13 cellular contexts compared by ENCODE assay signal in the genomic region with DNA sequence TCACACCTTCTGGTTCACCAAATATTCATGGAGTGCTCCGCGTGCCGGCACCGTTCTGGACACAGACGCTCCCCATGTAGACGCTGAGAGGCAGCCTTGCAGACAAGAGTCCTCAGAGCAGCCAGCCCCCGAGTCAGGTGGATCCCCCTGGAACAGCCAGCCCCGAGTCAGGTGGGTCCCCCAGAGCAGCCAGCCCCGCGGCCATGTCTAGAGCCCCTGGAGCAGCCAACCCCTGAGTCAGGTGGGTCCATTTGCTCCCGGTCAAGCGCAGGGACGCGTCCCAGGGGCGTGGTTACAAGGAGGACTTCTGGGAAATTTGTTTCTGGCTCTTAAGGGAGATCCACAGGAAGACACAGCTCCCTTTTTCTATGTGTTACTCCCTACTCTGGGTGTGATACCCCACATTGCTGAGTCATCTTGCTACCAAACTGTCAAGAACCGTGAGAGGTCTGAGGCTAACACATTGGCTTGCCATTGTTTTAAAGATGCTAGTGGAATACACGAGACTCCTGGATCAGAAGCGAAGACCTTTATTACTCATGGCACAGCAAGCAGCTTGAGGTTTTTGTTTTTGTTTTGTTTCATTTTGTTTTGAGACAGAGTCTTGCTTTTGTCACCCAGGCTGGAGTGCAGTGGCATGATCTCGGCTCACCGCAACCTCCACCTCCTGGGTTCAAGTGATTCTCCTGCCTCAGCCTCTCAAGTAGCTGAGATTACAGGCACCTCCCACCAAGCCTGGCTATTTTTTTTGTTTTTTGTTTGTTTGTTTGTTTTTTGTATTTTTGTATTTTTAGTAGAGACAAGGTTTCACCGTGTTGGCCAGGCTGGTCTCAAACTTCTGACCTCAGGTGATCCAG. TPM values are rescaled to one million over a fixed set of nuclear protein-coding genes. Genes with fewer than 3 reads are reported as not detected.
DNase-seq lines count a peak whose midpoint lies in the region; TF ChIP-seq lines count a peak whose summit lies in the region.
"Had no signal": no experiment of that assay in that cellular context is flagged by ENCODE, and none has a peak within 500 bp of the region (broad histone marks: within the 10 kb centered on the region; RNA-seq: fewer than 3 reads in every experiment).

No MANE protein-coding gene starts in this region.

- H3K27ac Mint-ChIP-seq in CD8-positive, alpha-beta memory T cell, result peak overlapping the region in 3 of 8 donors; percentile 24 to 57 (median 25)
- no peak overlapping the region for H3K27ac Mint-ChIP-seq in endodermal cell
- H3K27ac Mint-ChIP-seq: activated naive CD4-positive, alpha-beta T cell treated with anti-CD3 and anti-CD28 coated beads, Interleukin-2, amount 50 U/mL, for 24 hours had no signal

- H3K27ac ChIP-seq in CD8-positive, alpha-beta memory T cell (ENCODE audit: low read depth, low read length), result peak overlapping the region; percentile 47
- no peak overlapping the region for H3K27ac ChIP-seq in endodermal cell (ENCODE audit: low read depth, low read length)
- H3K27ac ChIP-seq: gastrocnemius medialis, prostate gland, transverse colon had no signal

- H3K27me3 ChIP-seq in CD8-positive, alpha-beta memory T cell (ENCODE audit: insufficient read depth, low read length, poor library complexity, severe bottlenecking), result no peaks in the 10 kb centered on the region
- no peaks in the 10 kb centered on the region for H3K27me3 ChIP-seq in endodermal cell (ENCODE audit: control insufficient read depth, insufficient read depth, low read length, poor library complexity, severe bottlenecking)

- WGBS in endodermal cell (ENCODE audit: insufficient coverage in 1 of 2, insufficient read length in 1 of 2), 2 experiments, result 90 to 91% methylated on average over 16 to 21 of the region's 21 CpGs

- CTCF ChIA-PET in CD8-positive, alpha-beta memory T cell (lab: Charles Lee), result no interaction called here

- no peak overlapping the region for H3K4me3 ChIP-seq in CD8-positive, alpha-beta memory T cell (ENCODE audit: low read length)
- H3K4me3 ChIP-seq in GM12864 (ENCODE audit: low read depth, low read length) (no peak overlapping the region), endodermal cell (ENCODE audit: low read length) (no peak overlapping the region)
- H3K4me3 ChIP-seq: gastrocnemius medialis, prostate gland, transverse colon had no signal

- POLR2A ChIA-PET in CD8-positive, alpha-beta memory T cell (lab: Charles Lee), result no interaction called here

- no peaks in the 10 kb centered on the region for H3K9me3 ChIP-seq in CD8-positive, alpha-beta memory T cell (ENCODE audit: low read length)
- H3K9me3 ChIP-seq in endodermal cell (ENCODE audit: control insufficient read depth, low read length), result no peaks in the 10 kb centered on the region
- H3K9me3 ChIP-seq: gastrocnemius medialis, prostate gland, transverse colon had no signal

- peaks cover 0 to 2% (median 0%) of the 10 kb centered on the region in 5 donors for H3K9me3 Mint-ChIP-seq in CD8-positive, alpha-beta memory T cell
- peaks cover 4% of the 10 kb centered on the region for H3K9me3 Mint-ChIP-seq in endodermal cell
- H3K9me3 Mint-ChIP-seq: activated naive CD4-positive, alpha-beta T cell treated with anti-CD3 and anti-CD28 coated beads, Interleukin-2, amount 50 U/mL, for 24 hours had no signal

- TF ChIP-seq CTCF in GM12864 (IDR thresholded peaks at IDR 0.05; ENCODE audit: low read depth, low read length, missing control alignments) (no peak), endodermal cell (conservative IDR thresholded peaks at IDR 0.05) (no peak)

- peak in 1 of 5 donors; percentile 30 for DNase-seq in CD8-positive, alpha-beta memory T cell
- DNase-seq in GM12864 (ENCODE audit: low read depth) (peak; percentile 18), NCI-H146 treated with DMSO at 0.1 percent for 48 hours (lab: John Stamatoyannopoulos, UW; ENCODE audit: unreplicated experiment) (peak; percentile 1), endodermal cell (peak; percentile 42), DMS79 (lab: John Stamatoyannopoulos, UW) (no peak), hepatic stellate cell (ENCODE audit: low spot score) (no peak), nucleus accumbens (lab: John Stamatoyannopoulos, UW) (no peak)
- DNase-seq: gastrocnemius medialis, NCI-H524, transverse colon had no signal

- peaks cover 5 to 22% of the 10 kb centered on the region in 2 donors for H3K27me3 Mint-ChIP-seq in CD8-positive, alpha-beta memory T cell
- H3K27me3 Mint-ChIP-seq in endodermal cell (ENCODE audit: insufficient read depth), result peaks cover 7% of the 10 kb centered on the region
- H3K27me3 Mint-ChIP-seq: activated naive CD4-positive, alpha-beta T cell treated with anti-CD3 and anti-CD28 coated beads, Interleukin-2, amount 50 U/mL, for 24 hours had no signal

- H3K4me3 Mint-ChIP-seq in CD8-positive, alpha-beta memory T cell, result peak overlapping the region in 1 of 7 donors; percentile 54
- no peak overlapping the region for H3K4me3 Mint-ChIP-seq in endodermal cell
- H3K4me3 Mint-ChIP-seq: activated naive CD4-positive, alpha-beta T cell treated with anti-CD3 and anti-CD28 coated beads, Interleukin-2, amount 50 U/mL, for 24 hours; IgD-negative memory B cell had no signal

- peaks cover 6 to 20% (median 11%) of the 10 kb centered on the region in 3 donors for H3K4me1 Mint-ChIP-seq in CD8-positive, alpha-beta memory T cell
- no peaks in the 10 kb centered on the region for H3K4me1 Mint-ChIP-seq in endodermal cell

- no peak overlapping the region for H3K9ac ChIP-seq in endodermal cell (ENCODE audit: extremely low read depth, low read length, poor library complexity, severe bottlenecking)

- H3K4me1 ChIP-seq in CD8-positive, alpha-beta memory T cell (ENCODE audit: insufficient read depth, low read length), result no peaks in the 10 kb centered on the region
- no peaks in the 10 kb centered on the region for H3K4me1 ChIP-seq in endodermal cell (ENCODE audit: control insufficient read depth, insufficient read depth, low read length)
- H3K4me1 ChIP-seq: gastrocnemius medialis, prostate gland, transverse colon had no signal

- no peaks in the 10 kb centered on the region for H3K36me3 ChIP-seq in CD8-positive, alpha-beta memory T cell (ENCODE audit: insufficient read depth, low read length)
- no peaks in the 10 kb centered on the region for H3K36me3 ChIP-seq in endodermal cell (ENCODE audit: control insufficient read depth, insufficient read depth, low read length)
- H3K36me3 ChIP-seq: gastrocnemius medialis, prostate gland, transverse colon had no signal

- H3K36me3 Mint-ChIP-seq in CD8-positive, alpha-beta memory T cell, result peaks cover 0 to 8% (median 0%) of the 10 kb centered on the region in 3 donors
- no peaks in the 10 kb centered on the region for H3K36me3 Mint-ChIP-seq in endodermal cell (ENCODE audit: low read depth)
- H3K36me3 Mint-ChIP-seq: activated naive CD4-positive, alpha-beta T cell treated with anti-CD3 and anti-CD28 coated beads, Interleukin-2, amount 50 U/mL, for 24 hours; IgD-negative memory B cell had no signal

RNA-seq across cellular contexts. Expression of a gene that starts 43.3 kb away (rescaled TPM):
- under 1 TPM in 1 of 2 experiments, not detected in 1; 0.22 TPM for total RNA-seq in CD8-positive, alpha-beta memory T cell
- not detected for polyA plus RNA-seq in CD8-positive, alpha-beta memory T cell
- total RNA-seq in endodermal cell, result 1 to 10 TPM; 1.0 to 3.1 TPM
- 5.5 TPM for polyA plus RNA-seq in endodermal cell (2013, experiment 1 of 2)
- 4.3 TPM for polyA plus RNA-seq in endodermal cell (2013, experiment 2 of 2)

Comparison
In these comparisons a context has a peak if more than half of its experiments do, and no peak if none do; other contexts are left out.
1. DNase-seq: peak in GM12864 (single experiment), NCI-H146 treated with DMSO at 0.1 percent for 48 hours (single experiment) and endodermal cell (single experiment); none in DMS79 (single experiment), hepatic stellate cell (single experiment) and nucleus accumbens (0 of 56).